In the genomic region with DNA sequence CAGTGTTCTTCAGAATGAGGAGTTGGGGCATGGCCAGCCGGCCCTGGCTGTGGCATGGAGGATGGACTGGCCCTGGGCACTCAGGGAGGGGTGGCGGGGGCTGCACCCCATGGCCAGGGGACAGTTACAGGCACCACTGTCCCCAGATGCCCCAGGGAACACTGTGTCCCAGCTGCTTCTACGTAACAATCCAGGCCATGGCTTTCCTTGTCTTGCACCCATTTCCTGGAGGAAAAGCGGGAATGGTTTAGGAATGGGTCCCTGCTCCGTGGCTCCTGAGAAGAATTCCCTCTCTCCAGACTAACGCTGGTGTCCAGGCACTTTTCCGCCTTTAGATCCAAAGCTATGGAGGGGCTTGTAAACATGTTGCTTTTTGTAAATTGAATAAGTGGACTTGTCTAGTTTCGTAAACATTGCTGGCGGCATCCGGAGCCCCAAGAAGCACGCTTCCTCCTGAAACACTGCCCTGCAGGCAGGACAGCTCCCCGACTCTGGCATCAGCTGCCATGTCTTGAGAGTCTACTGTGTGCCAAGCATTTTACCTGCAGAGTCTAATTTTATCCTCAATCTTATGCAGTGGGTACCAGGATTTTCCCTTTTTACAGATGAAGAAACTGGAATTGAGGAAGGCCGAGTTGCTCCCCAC, we compare ENCODE assay signal across 9 cellular contexts.
DNase-seq lines count a peak whose midpoint lies in the region; ATAC-seq and TF ChIP-seq lines count a peak whose summit lies in the region.
"Had no signal": no experiment of that assay in that cellular context is flagged by ENCODE, and none has a peak within 500 bp of the region (broad histone marks: within the 10 kb centered on the region; RNA-seq: fewer than 3 reads in every experiment).

No MANE protein-coding gene starts in this region.

- DNase-seq in CD8-positive, alpha-beta memory T cell, result no peak
- DNase-seq in dermis blood vessel endothelial cell, result peak; percentile 14
- DNase-seq in osteoblast (ENCODE audit: insufficient read length, low spot score, missing footprints), result no peak
- DNase-seq in activated effector memory CD4-positive, alpha-beta T cell treated with Interleukin-2 at 50 U/mL for 16 hours, result no peak
- DNase-seq in NCI-H1417 treated with DMSO at 0.1 percent for 48 hours (lab: John Stamatoyannopoulos, UW), result no peak
- DNase-seq in A172 (ENCODE audit: low spot score), result no peak

- H3K36me3 Mint-ChIP-seq in CD8-positive, alpha-beta memory T cell, result no peaks in the 10 kb centered on the region
- H3K36me3 Mint-ChIP-seq in IgD-negative memory B cell, result peaks cover 4% of the 10 kb centered on the region

- CTCF ChIA-PET in CD8-positive, alpha-beta memory T cell (lab: Charles Lee), result interaction anchor here (0.9 to 2.7 kb wide), 6 partner anchors 8 to 338 kb away, joined by 3 to 8 read pairs (median 3); no protein-coding TSS in a partner anchor

- peaks cover 6% of the 10 kb centered on the region for H4K20me1 ChIP-seq in osteoblast (ENCODE audit: insufficient read depth, low read length)

- peak overlapping the region; percentile 88 for H2AFZ ChIP-seq in osteoblast (ENCODE audit: low read length)

- POLR2A ChIA-PET in CD8-positive, alpha-beta memory T cell (lab: Charles Lee), result interaction anchor here (0.7 to 1.7 kb wide), 8 partner anchors 25 to 581 kb away, joined by 3 to 6 read pairs (median 3); no protein-coding TSS in a partner anchor

- no peak for TF ChIP-seq CTCF in osteoblast (IDR thresholded peaks at IDR 0.05; ENCODE audit: extremely low read depth, low read depth, low read length)

- peak overlapping the region; percentile 77 to 99 (median 93) for H3K27ac Mint-ChIP-seq in CD8-positive, alpha-beta memory T cell
- H3K27ac Mint-ChIP-seq in IgD-negative memory B cell, result peak overlapping the region; percentile 74 to 96 (median 87)

- peak overlapping the region; percentile 32 for H3K27ac ChIP-seq in CD8-positive, alpha-beta memory T cell (ENCODE audit: low read depth, low read length)
- H3K27ac ChIP-seq in osteoblast (ENCODE audit: low read depth, low read length), result peak overlapping the region; percentile 58
- H3K27ac ChIP-seq: SJSA1 had no signal

- no peaks in the 10 kb centered on the region for H3K9me3 ChIP-seq in CD8-positive, alpha-beta memory T cell (ENCODE audit: low read length)
- H3K9me3 ChIP-seq in osteoblast (ENCODE audit: low read depth, low read length), result no peaks in the 10 kb centered on the region
- H3K9me3 ChIP-seq: SJSA1 had no signal

- H3K27me3 Mint-ChIP-seq in CD8-positive, alpha-beta memory T cell, result no peaks in the 10 kb centered on the region
- no peaks in the 10 kb centered on the region for H3K27me3 Mint-ChIP-seq in IgD-negative memory B cell

- no peaks in the 10 kb centered on the region for H3K36me3 ChIP-seq in CD8-positive, alpha-beta memory T cell (ENCODE audit: insufficient read depth, low read length)
- H3K36me3 ChIP-seq in osteoblast (ENCODE audit: insufficient read depth, low read length), result no peaks in the 10 kb centered on the region
- H3K36me3 ChIP-seq: SJSA1 had no signal

- peak overlapping the region; percentile 43 for H3K4me3 ChIP-seq in CD8-positive, alpha-beta memory T cell (ENCODE audit: low read length)
- peak overlapping the region; percentile 71 for H3K4me3 ChIP-seq in osteoblast (ENCODE audit: insufficient read depth, low read length)
- H3K4me3 ChIP-seq: SJSA1 had no signal

- H3K4me1 Mint-ChIP-seq in CD8-positive, alpha-beta memory T cell, result peaks cover 66 to 86% (median 78%) of the 10 kb centered on the region in 3 donors
- H3K4me1 Mint-ChIP-seq in IgD-negative memory B cell, result peaks cover 23 to 49% (median 41%) of the 10 kb centered on the region in 3 donors

- peaks cover 39% of the 10 kb centered on the region for H3K4me1 ChIP-seq in CD8-positive, alpha-beta memory T cell (ENCODE audit: insufficient read depth, low read length)
- peaks cover 13% of the 10 kb centered on the region for H3K4me1 ChIP-seq in osteoblast (ENCODE audit: insufficient read depth, low read length)
- H3K4me1 ChIP-seq: SJSA1 had no signal

- peaks cover 6% of the 10 kb centered on the region for H3K79me2 ChIP-seq in osteoblast (ENCODE audit: insufficient read depth, low read length)

- H3K4me2 ChIP-seq in osteoblast (ENCODE audit: insufficient read depth, low read length), result peak overlapping the region; percentile 82

- no peaks in the 10 kb centered on the region for H3K9me3 Mint-ChIP-seq in CD8-positive, alpha-beta memory T cell
- H3K9me3 Mint-ChIP-seq in IgD-negative memory B cell, result no peaks in the 10 kb centered on the region

- no peaks in the 10 kb centered on the region for H3K27me3 ChIP-seq in CD8-positive, alpha-beta memory T cell (ENCODE audit: insufficient read depth, low read length, poor library complexity, severe bottlenecking)
- no peaks in the 10 kb centered on the region for H3K27me3 ChIP-seq in osteoblast (ENCODE audit: insufficient read depth, low read length)
- H3K27me3 ChIP-seq: SJSA1 had no signal

- no peak for ATAC-seq in HG02678 (IDR thresholded peaks at IDR 0.05; ENCODE audit: unreplicated experiment)

- peak overlapping the region in 6 of 7 donors; percentile 73 to 86 (median 77) for H3K4me3 Mint-ChIP-seq in CD8-positive, alpha-beta memory T cell
- peak overlapping the region; percentile 72 to 89 (median 82) for H3K4me3 Mint-ChIP-seq in IgD-negative memory B cell
